ENCODE assay signal across 1 cellular context in the genomic region with DNA sequence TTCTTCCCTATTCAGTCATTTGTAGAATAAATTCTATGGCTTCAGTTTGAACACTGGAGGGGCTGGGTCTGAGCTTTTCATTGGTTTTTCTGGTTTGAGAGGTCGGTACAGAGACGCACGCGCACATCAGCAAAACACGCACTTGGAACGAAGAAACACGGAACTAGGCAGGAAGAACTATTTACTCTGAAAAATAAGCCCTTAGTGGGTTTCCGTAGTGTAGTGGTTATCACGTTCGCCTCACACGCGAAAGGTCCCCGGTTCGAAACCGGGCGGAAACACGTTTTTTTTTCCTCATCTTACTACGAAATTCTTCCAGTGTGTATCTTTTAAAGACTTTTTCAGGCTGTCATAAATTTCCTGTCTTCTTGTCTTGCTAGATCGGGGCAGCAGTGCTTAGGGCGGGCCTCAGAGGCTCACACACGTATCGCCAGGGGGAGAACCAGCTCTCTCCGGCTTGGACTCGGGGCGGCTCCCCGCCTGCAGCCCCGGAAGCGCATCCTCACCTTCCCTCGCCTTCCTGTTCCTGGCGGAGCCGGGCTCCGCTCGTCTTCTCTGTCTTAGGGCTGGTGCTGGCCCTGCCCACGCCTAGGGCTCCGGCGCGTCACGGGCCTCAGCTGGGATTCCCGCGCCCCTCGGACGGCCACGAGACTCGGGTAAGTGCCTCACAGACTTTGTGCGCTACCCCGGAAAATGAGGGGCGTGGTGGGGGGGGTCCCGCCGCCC.
TF ChIP-seq lines count a peak whose summit lies in the region.

A gene (plus strand): TSS at position 521 of the 726 bp plus-strand sequence. CDS start 6,841 bp downstream, outside the sequence.

TF ChIP-seq in K562, 482 proteins besides CTCF, POLR2A, EP300 and RAD21 (continued from another document and continues in another):
- TF ChIP-seq, protein P1, sequence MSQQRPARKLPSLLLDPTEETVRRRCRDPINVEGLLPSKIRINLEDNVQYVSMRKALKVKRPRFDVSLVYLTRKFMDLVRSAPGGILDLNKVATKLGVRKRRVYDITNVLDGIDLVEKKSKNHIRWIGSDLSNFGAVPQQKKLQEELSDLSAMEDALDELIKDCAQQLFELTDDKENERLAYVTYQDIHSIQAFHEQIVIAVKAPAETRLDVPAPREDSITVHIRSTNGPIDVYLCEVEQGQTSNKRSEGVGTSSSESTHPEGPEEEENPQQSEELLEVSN (IDR thresholded peaks at IDR 0.05; ENCODE audit: borderline replicate concordance in 1 of 2, extremely low read depth in 1 of 2, insufficient read depth in 1 of 2, insufficient read length in 1 of 2, low read depth in 1 of 2, low read length in 1 of 2, poor library complexity in 1 of 2, severe bottlenecking in 1 of 2): peak; percentile 24 to 85
- TF ChIP-seq, protein P2, sequence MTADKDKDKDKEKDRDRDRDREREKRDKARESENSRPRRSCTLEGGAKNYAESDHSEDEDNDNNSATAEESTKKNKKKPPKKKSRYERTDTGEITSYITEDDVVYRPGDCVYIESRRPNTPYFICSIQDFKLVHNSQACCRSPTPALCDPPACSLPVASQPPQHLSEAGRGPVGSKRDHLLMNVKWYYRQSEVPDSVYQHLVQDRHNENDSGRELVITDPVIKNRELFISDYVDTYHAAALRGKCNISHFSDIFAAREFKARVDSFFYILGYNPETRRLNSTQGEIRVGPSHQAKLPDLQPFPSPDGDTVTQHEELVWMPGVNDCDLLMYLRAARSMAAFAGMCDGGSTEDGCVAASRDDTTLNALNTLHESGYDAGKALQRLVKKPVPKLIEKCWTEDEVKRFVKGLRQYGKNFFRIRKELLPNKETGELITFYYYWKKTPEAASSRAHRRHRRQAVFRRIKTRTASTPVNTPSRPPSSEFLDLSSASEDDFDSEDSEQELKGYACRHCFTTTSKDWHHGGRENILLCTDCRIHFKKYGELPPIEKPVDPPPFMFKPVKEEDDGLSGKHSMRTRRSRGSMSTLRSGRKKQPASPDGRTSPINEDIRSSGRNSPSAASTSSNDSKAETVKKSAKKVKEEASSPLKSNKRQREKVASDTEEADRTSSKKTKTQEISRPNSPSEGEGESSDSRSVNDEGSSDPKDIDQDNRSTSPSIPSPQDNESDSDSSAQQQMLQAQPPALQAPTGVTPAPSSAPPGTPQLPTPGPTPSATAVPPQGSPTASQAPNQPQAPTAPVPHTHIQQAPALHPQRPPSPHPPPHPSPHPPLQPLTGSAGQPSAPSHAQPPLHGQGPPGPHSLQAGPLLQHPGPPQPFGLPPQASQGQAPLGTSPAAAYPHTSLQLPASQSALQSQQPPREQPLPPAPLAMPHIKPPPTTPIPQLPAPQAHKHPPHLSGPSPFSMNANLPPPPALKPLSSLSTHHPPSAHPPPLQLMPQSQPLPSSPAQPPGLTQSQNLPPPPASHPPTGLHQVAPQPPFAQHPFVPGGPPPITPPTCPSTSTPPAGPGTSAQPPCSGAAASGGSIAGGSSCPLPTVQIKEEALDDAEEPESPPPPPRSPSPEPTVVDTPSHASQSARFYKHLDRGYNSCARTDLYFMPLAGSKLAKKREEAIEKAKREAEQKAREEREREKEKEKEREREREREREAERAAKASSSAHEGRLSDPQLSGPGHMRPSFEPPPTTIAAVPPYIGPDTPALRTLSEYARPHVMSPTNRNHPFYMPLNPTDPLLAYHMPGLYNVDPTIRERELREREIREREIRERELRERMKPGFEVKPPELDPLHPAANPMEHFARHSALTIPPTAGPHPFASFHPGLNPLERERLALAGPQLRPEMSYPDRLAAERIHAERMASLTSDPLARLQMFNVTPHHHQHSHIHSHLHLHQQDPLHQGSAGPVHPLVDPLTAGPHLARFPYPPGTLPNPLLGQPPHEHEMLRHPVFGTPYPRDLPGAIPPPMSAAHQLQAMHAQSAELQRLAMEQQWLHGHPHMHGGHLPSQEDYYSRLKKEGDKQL (CRISPR knock-in tag; IDR thresholded peaks at IDR 0.05; ENCODE audit: borderline replicate concordance): no peak
- no peak for TF ChIP-seq ZNF140 (CRISPR knock-in tag; IDR thresholded peaks at IDR 0.05)
- TF ChIP-seq, protein P3, sequence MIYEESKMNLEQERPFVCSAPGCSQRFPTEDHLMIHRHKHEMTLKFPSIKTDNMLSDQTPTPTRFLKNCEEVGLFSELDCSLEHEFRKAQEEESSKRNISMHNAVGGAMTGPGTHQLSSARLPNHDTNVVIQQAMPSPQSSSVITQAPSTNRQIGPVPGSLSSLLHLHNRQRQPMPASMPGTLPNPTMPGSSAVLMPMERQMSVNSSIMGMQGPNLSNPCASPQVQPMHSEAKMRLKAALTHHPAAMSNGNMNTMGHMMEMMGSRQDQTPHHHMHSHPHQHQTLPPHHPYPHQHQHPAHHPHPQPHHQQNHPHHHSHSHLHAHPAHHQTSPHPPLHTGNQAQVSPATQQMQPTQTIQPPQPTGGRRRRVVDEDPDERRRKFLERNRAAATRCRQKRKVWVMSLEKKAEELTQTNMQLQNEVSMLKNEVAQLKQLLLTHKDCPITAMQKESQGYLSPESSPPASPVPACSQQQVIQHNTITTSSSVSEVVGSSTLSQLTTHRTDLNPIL (CRISPR knock-in tag; IDR thresholded peaks at IDR 0.05): no peak
- TF ChIP-seq KLF6 (CRISPR knock-in tag; IDR thresholded peaks at IDR 0.05; ENCODE audit: borderline replicate concordance): peak; percentile 84; the same call in 1 of the 2 replicates
- TF ChIP-seq, protein P4, sequence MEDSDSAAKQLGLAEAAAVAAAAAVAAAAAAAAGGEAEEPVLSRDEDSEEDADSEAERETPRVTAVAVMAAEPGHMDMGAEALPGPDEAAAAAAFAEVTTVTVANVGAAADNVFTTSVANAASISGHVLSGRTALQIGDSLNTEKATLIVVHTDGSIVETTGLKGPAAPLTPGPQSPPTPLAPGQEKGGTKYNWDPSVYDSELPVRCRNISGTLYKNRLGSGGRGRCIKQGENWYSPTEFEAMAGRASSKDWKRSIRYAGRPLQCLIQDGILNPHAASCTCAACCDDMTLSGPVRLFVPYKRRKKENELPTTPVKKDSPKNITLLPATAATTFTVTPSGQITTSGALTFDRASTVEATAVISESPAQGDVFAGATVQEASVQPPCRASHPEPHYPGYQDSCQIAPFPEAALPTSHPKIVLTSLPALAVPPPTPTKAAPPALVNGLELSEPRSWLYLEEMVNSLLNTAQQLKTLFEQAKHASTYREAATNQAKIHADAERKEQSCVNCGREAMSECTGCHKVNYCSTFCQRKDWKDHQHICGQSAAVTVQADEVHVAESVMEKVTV (CRISPR knock-in tag; IDR thresholded peaks at IDR 0.05): no peak
- TF ChIP-seq TCF3 (CRISPR knock-in tag; IDR thresholded peaks at IDR 0.05): 0 out of 2 replicates have a peak, but pooled peaks have one; percentile 18
- TF ChIP-seq, protein P5, sequence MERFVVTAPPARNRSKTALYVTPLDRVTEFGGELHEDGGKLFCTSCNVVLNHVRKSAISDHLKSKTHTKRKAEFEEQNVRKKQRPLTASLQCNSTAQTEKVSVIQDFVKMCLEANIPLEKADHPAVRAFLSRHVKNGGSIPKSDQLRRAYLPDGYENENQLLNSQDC (CRISPR knock-in tag; IDR thresholded peaks at IDR 0.05): no peak
- TF ChIP-seq SMARCC2 (IDR thresholded peaks at IDR 0.05; ENCODE audit: low read depth): no peak; the same call in 1 of the 2 replicates
- TF ChIP-seq RBM39 (optimal IDR thresholded peaks at IDR 0.05; ENCODE audit: low read depth, low read length): peak; percentile 1
- TF ChIP-seq MEF2D (tag; conservative IDR thresholded peaks at IDR 0.05; ENCODE audit: low read depth): no peak
- no peak for TF ChIP-seq DDX20 (tag; IDR thresholded peaks at IDR 0.05; ENCODE audit: low read depth)
- TF ChIP-seq, protein P6, sequence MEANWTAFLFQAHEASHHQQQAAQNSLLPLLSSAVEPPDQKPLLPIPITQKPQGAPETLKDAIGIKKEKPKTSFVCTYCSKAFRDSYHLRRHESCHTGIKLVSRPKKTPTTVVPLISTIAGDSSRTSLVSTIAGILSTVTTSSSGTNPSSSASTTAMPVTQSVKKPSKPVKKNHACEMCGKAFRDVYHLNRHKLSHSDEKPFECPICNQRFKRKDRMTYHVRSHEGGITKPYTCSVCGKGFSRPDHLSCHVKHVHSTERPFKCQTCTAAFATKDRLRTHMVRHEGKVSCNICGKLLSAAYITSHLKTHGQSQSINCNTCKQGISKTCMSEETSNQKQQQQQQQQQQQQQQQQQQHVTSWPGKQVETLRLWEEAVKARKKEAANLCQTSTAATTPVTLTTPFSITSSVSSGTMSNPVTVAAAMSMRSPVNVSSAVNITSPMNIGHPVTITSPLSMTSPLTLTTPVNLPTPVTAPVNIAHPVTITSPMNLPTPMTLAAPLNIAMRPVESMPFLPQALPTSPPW (CRISPR knock-in tag; IDR thresholded peaks at IDR 0.05): peak; percentile 69
- no peak for TF ChIP-seq ZNF197 (CRISPR knock-in tag; IDR thresholded peaks at IDR 0.05; ENCODE audit: low read depth)
- TF ChIP-seq ATF7 (IDR thresholded peaks at IDR 0.05): peak; percentile 77; the same call in 1 of the 2 replicates
- no peak for TF ChIP-seq MCM2 (IDR thresholded peaks at IDR 0.05; ENCODE audit: low read depth)
- TF ChIP-seq, protein P7, sequence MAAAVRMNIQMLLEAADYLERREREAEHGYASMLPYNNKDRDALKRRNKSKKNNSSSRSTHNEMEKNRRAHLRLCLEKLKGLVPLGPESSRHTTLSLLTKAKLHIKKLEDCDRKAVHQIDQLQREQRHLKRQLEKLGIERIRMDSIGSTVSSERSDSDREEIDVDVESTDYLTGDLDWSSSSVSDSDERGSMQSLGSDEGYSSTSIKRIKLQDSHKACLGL (CRISPR knock-in tag; IDR thresholded peaks at IDR 0.05; ENCODE audit: borderline replicate concordance, poor library complexity, severe bottlenecking): no peak
- TF ChIP-seq, protein P8, sequence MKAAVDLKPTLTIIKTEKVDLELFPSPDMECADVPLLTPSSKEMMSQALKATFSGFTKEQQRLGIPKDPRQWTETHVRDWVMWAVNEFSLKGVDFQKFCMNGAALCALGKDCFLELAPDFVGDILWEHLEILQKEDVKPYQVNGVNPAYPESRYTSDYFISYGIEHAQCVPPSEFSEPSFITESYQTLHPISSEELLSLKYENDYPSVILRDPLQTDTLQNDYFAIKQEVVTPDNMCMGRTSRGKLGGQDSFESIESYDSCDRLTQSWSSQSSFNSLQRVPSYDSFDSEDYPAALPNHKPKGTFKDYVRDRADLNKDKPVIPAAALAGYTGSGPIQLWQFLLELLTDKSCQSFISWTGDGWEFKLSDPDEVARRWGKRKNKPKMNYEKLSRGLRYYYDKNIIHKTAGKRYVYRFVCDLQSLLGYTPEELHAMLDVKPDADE (conservative IDR thresholded peaks at IDR 0.05; ENCODE audit: control insufficient read depth, low read depth, low read length): peak; percentile 72; the same call in 1 of the 2 replicates
- peak; percentile 7; the same call in 1 of the 2 replicates for TF ChIP-seq ZNF431 (CRISPR knock-in tag; IDR thresholded peaks at IDR 0.05)
- TF ChIP-seq ZNF696 (CRISPR knock-in tag; conservative IDR thresholded peaks at IDR 0.05): no peak
- no peak for TF ChIP-seq POLR2AphosphoS5 (IDR thresholded peaks at IDR 0.05; ENCODE audit: control insufficient read depth, insufficient read depth, low read depth, low read length)
- TF ChIP-seq PTTG1 (tag; IDR thresholded peaks at IDR 0.05; ENCODE audit: low read depth): 0 out of 2 replicates have a peak, but pooled peaks have one; percentile 8
- TF ChIP-seq ZNF444 (CRISPR knock-in tag; IDR thresholded peaks at IDR 0.05): no peak
- TF ChIP-seq BRCA1 (IDR thresholded peaks at IDR 0.05): no peak
- no peak for TF ChIP-seq BRCA1 (CRISPR knock-in tag; IDR thresholded peaks at IDR 0.05)
- no peak for TF ChIP-seq EWSR1 (IDR thresholded peaks at IDR 0.05; ENCODE audit: borderline replicate concordance, low read depth, partially characterized antibody)
- TF ChIP-seq DNMT1 (IDR thresholded peaks at IDR 0.05): peak; percentile 93; the same call in 1 of the 2 replicates
- TF ChIP-seq MXI1 (IDR thresholded peaks at IDR 0.05; ENCODE audit: low read depth, low read length): no peak
- TF ChIP-seq, protein P9, sequence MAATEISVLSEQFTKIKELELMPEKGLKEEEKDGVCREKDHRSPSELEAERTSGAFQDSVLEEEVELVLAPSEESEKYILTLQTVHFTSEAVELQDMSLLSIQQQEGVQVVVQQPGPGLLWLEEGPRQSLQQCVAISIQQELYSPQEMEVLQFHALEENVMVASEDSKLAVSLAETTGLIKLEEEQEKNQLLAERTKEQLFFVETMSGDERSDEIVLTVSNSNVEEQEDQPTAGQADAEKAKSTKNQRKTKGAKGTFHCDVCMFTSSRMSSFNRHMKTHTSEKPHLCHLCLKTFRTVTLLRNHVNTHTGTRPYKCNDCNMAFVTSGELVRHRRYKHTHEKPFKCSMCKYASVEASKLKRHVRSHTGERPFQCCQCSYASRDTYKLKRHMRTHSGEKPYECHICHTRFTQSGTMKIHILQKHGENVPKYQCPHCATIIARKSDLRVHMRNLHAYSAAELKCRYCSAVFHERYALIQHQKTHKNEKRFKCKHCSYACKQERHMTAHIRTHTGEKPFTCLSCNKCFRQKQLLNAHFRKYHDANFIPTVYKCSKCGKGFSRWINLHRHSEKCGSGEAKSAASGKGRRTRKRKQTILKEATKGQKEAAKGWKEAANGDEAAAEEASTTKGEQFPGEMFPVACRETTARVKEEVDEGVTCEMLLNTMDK (IDR thresholded peaks at IDR 0.05; ENCODE audit: borderline replicate concordance, insufficient read depth, low read depth, low read length, poor library complexity, severe bottlenecking): no peak
- peak; percentile 100 for TF ChIP-seq POLR2H (tag; IDR thresholded peaks at IDR 0.05; ENCODE audit: low read depth)
- TF ChIP-seq ZNF282 (CRISPR knock-in tag; IDR thresholded peaks at IDR 0.05): no peak
- TF ChIP-seq, protein P10, sequence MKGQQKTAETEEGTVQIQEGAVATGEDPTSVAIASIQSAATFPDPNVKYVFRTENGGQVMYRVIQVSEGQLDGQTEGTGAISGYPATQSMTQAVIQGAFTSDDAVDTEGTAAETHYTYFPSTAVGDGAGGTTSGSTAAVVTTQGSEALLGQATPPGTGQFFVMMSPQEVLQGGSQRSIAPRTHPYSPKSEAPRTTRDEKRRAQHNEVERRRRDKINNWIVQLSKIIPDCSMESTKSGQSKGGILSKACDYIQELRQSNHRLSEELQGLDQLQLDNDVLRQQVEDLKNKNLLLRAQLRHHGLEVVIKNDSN (CRISPR knock-in tag; IDR thresholded peaks at IDR 0.05): no peak
- no peak for TF ChIP-seq CAMTA2 (CRISPR knock-in tag; conservative IDR thresholded peaks at IDR 0.05)
- TF ChIP-seq HDGF (IDR thresholded peaks at IDR 0.05): no peak
